In the genomic region with DNA sequence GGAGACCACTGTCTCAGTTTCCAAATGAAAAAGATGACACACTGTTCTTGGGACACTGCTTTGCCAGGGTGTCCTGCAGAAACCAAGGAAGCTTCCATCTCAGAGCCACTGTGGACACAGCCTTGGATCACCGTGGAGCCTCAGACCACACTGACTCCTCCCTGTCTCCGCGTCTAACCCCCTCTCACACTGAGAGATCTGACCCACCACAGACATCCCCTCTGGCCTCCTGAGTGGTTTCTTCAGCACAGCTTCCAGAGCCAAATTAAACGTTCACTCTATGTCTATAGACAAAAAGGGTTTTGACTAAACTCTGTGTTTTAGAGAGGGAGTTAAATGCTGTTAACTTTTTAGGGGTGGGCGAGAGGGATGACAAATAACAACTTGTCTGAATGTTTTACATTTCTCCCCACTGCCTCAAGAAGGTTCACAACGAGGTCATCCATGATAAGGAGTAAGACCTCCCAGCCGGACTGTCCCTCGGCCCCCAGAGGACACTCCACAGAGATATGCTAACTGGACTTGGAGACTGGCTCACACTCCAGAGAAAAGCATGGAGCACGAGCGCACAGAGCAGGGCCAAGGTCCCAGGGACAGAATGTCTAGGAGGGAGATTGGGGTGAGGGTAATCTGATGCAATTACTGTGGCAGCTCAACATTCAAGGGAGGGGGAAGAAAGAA, we compare ENCODE assay signal across 13 cellular contexts.
DNase-seq lines count a peak whose midpoint lies in the region; ATAC-seq and TF ChIP-seq lines count a peak whose summit lies in the region.
"Had no signal": no experiment of that assay in that cellular context is flagged by ENCODE, and none has a peak within 500 bp of the region (broad histone marks: within the 10 kb centered on the region; RNA-seq: fewer than 3 reads in every experiment).

No MANE protein-coding gene starts in this region.

- H3K4me1 Mint-ChIP-seq in chondrocyte (ENCODE audit: low read depth), result peaks cover 91% of the 10 kb centered on the region
- no peaks in the 10 kb centered on the region for H3K4me1 Mint-ChIP-seq in CD4-positive, alpha-beta T cell (ENCODE audit: low read depth)
- H3K4me1 Mint-ChIP-seq: activated CD4-positive, alpha-beta memory T cell treated with anti-CD3 and anti-CD28 coated beads, Interleukin-2, amount 10 ng/mL, durations not matched to agents 7 days and 5 days; CD4-positive, CD25-positive, alpha-beta regulatory T cell had no signal

- intact Hi-C loops in CD4-positive, alpha-beta T cell (cut with DNase I, micrococcal nuclease), result no loop called here

- no peaks in the 10 kb centered on the region for H3K36me3 ChIP-seq in skeletal muscle tissue (ENCODE audit: control insufficient read depth in 3 of 3, insufficient read depth in 3 of 3, low read length in 3 of 3)

- POLR2A ChIA-PET in CD4-positive, alpha-beta T cell (lab: Charles Lee), result no interaction called here

- in situ Hi-C loops in ACHN (cut with HindIII; ENCODE audit: low pct_ligation_motif_present, low pct_unique_long_range_greater_than_20kb, low sequenced_read_pairs), result no loop called here

- no peaks in the 10 kb centered on the region for H3K27me3 Mint-ChIP-seq in chondrocyte (ENCODE audit: low read depth)
- H3K27me3 Mint-ChIP-seq in CD4-positive, alpha-beta T cell, result no peaks in the 10 kb centered on the region
- H3K27me3 Mint-ChIP-seq: activated naive CD8-positive, alpha-beta T cell had no signal

- TF ChIP-seq CTCF in chondrocyte (IDR thresholded peaks at IDR 0.05), result no peak
- no peak for TF ChIP-seq CTCF in CD4-positive, alpha-beta T cell (IDR thresholded peaks at IDR 0.05)

- no peaks in the 10 kb centered on the region for H3K9me3 Mint-ChIP-seq in chondrocyte (ENCODE audit: low read depth)
- no peaks in the 10 kb centered on the region for H3K9me3 Mint-ChIP-seq in CD4-positive, alpha-beta T cell
- H3K9me3 Mint-ChIP-seq: activated CD4-positive, alpha-beta memory T cell treated with anti-CD3 and anti-CD28 coated beads, Interleukin-2, amount 10 ng/mL, durations not matched to agents 7 days and 5 days; CD4-positive, CD25-positive, alpha-beta regulatory T cell had no signal

- peak overlapping the region; percentile 94 for H3K27ac Mint-ChIP-seq in chondrocyte (ENCODE audit: unreplicated experiment)
- no peak overlapping the region for H3K27ac Mint-ChIP-seq in CD4-positive, alpha-beta T cell
- H3K27ac Mint-ChIP-seq: activated CD4-positive, alpha-beta memory T cell treated with anti-CD3 and anti-CD28 coated beads, Interleukin-2, amount 10 ng/mL, durations not matched to agents 7 days and 5 days; activated naive CD8-positive, alpha-beta T cell; CD4-positive, CD25-positive, alpha-beta regulatory T cell had no signal

- H3K9me3 ChIP-seq in skeletal muscle tissue (ENCODE audit: control insufficient read depth in 3 of 3, low read length in 3 of 3), result no peaks in the 10 kb centered on the region
- H3K9me3 ChIP-seq in CD4-positive, alpha-beta T cell (ENCODE audit: control insufficient read depth, low read length), result no peaks in the 10 kb centered on the region

- peak overlapping the region; percentile 78 for H3K27ac ChIP-seq in skeletal muscle tissue (ENCODE audit: low read depth, low read length)
- H3K27ac ChIP-seq in CD4-positive, alpha-beta T cell (ENCODE audit: low read depth, low read length), result no peak overlapping the region

- DNase-seq in HCEC 1CT (peak; percentile 22), chondrocyte (ENCODE audit: low spot score) (no peak), left lobe of liver (ENCODE audit: low spot score) (no peak), ACHN (no peak), amygdala (lab: John Stamatoyannopoulos, UW) (no peak), NCI-H1694 (lab: John Stamatoyannopoulos, UW) (no peak)
- DNase-seq in CD4-positive, alpha-beta T cell, result no peak
- DNase-seq: activated CD4-positive, alpha-beta memory T cell treated with anti-CD3 and anti-CD28 coated beads, Interleukin-2, amount 10 ng/mL, durations not matched to agents 7 days and 5 days; CD4-positive, CD25-positive, alpha-beta regulatory T cell; NCI-H526 treated with DMSO at 0.1 percent for 48 hours; SW 1271 had no signal

- no peaks in the 10 kb centered on the region for H3K27me3 ChIP-seq in skeletal muscle tissue (ENCODE audit: control insufficient read depth in 3 of 3, insufficient read depth in 3 of 3, low read length in 3 of 3)
- no peaks in the 10 kb centered on the region for H3K27me3 ChIP-seq in CD4-positive, alpha-beta T cell (ENCODE audit: control insufficient read depth, insufficient read depth, low read length)

- H3K4me3 Mint-ChIP-seq in chondrocyte (ENCODE audit: unreplicated experiment), result no peak overlapping the region
- no peak overlapping the region for H3K4me3 Mint-ChIP-seq in CD4-positive, alpha-beta T cell
- H3K4me3 Mint-ChIP-seq: activated CD4-positive, alpha-beta memory T cell treated with anti-CD3 and anti-CD28 coated beads, Interleukin-2, amount 10 ng/mL, durations not matched to agents 7 days and 5 days; activated naive CD8-positive, alpha-beta T cell; CD4-positive, CD25-positive, alpha-beta regulatory T cell had no signal

- no peak overlapping the region for H3K9ac ChIP-seq in skeletal muscle tissue (ENCODE audit: low read depth in 1 of 3, low read length in 3 of 3)

- ATAC-seq in left lobe of liver, result peak; percentile 31
- ATAC-seq in CD4-positive, alpha-beta T cell (ENCODE audit: poor library complexity), result no peak

- CTCF ChIA-PET in CD4-positive, alpha-beta T cell (lab: Charles Lee), result no interaction called here

- peaks cover 42 to 63% (median 53%) of the 10 kb centered on the region in 3 donors for H3K4me1 ChIP-seq in skeletal muscle tissue (ENCODE audit: control insufficient read depth in 3 of 3, insufficient read depth in 3 of 3, low read length in 3 of 3)

- peak overlapping the region in 1 of 3 donors; percentile 34 for H3K4me3 ChIP-seq in skeletal muscle tissue (ENCODE audit: low read length in 3 of 3)

- H3K36me3 Mint-ChIP-seq in chondrocyte (ENCODE audit: low read depth), result no peaks in the 10 kb centered on the region
- no peaks in the 10 kb centered on the region for H3K36me3 Mint-ChIP-seq in CD4-positive, alpha-beta T cell (ENCODE audit: low read depth)
- H3K36me3 Mint-ChIP-seq: activated naive CD8-positive, alpha-beta T cell; CD4-positive, CD25-positive, alpha-beta regulatory T cell had no signal
